In genomic region chrX:147803948-147804347, GRCh38 we compare ENCODE assay signal across 8 cellular contexts.
A peak's percentile ranks its signal among the peaks of the same experiment; 100 is the strongest.
DNase-seq lines count a peak whose midpoint lies in the region; ATAC-seq lines count a peak whose summit lies in the region.

No MANE protein-coding gene starts in this region.

- DNase-seq in NCI-H82 (lab: John Stamatoyannopoulos, UW) (peak; percentile 52), NCI-H82 treated with DMSO at 0.1 percent for 48 hours (lab: John Stamatoyannopoulos, UW; ENCODE audit: unreplicated experiment) (no peak), RPMI8226 (peak; percentile 11), left kidney (ENCODE audit: low read depth, low spot score) (peak; percentile 56), NCI-H526 treated with DMSO at 0.1 percent for 48 hours (lab: John Stamatoyannopoulos, UW) (no peak), activated gamma-delta T cell (lab: John Stamatoyannopoulos, UW) (no peak)

- ATAC-seq in HG03060 (IDR thresholded peaks at IDR 0.05; ENCODE audit: low read depth, unreplicated experiment) (peak; percentile 65), HG03457 (IDR thresholded peaks at IDR 0.05; ENCODE audit: unreplicated experiment) (no peak)

Comparison
In these comparisons a context has a peak if more than half of its experiments do, and no peak if none do; other contexts are left out.
1. DNase-seq: peak in NCI-H82 (single experiment), RPMI8226 (single experiment) and left kidney (single experiment); none in NCI-H82 treated with DMSO at 0.1 percent for 48 hours (single experiment), NCI-H526 treated with DMSO at 0.1 percent for 48 hours (single experiment) and activated gamma-delta T cell (single experiment).